10 cellular contexts compared by ENCODE assay signal in genomic region chr16:84547539-84548058, GRCh38. TPM values are rescaled to one million over a fixed set of nuclear protein-coding genes. Genes with fewer than 3 reads are reported as not detected.
DNase-seq lines count a peak whose midpoint lies in the region; ATAC-seq and TF ChIP-seq lines count a peak whose summit lies in the region.
"Had no signal": no experiment of that assay in that cellular context is flagged by ENCODE, and none has a peak within 500 bp of the region (broad histone marks: within the 10 kb centered on the region; RNA-seq: fewer than 3 reads in every experiment).

No MANE protein-coding gene starts in this region.

- no peaks in the 10 kb centered on the region for H3K9me3 ChIP-seq in NT2/D1 (ENCODE audit: insufficient read depth, low read length)

- peaks cover 11% of the 10 kb centered on the region for H3K9me3 Mint-ChIP-seq in glutamatergic neuron (ENCODE audit: unreplicated experiment)
- H3K9me3 Mint-ChIP-seq: naive B cell had no signal

- H3K27ac Mint-ChIP-seq in glutamatergic neuron (ENCODE audit: unreplicated experiment), result peak overlapping the region; percentile 97

- TF ChIP-seq CTCF in glutamatergic neuron (IDR thresholded peaks at IDR 0.05; ENCODE audit: partially characterized antibody, unreplicated experiment), result no peak

- H3K4me1 ChIP-seq in NT2/D1 (ENCODE audit: insufficient read depth, insufficient read length), result peaks cover 13% of the 10 kb centered on the region

- peaks cover 14% of the 10 kb centered on the region for H3K27me3 Mint-ChIP-seq in glutamatergic neuron (ENCODE audit: unreplicated experiment)

- H3K27me3 ChIP-seq in NT2/D1 (ENCODE audit: insufficient read depth, insufficient read length), result no peaks in the 10 kb centered on the region

- ATAC-seq in HG02571 (IDR thresholded peaks at IDR 0.05; ENCODE audit: unreplicated experiment), result no peak

- H3K4me3 ChIP-seq in NT2/D1 (ENCODE audit: insufficient read length, low read depth), result peak overlapping the region; percentile 24

- intact Hi-C loops in head of caudate nucleus (cut with DNase I), result no loop called here

- H3K9ac ChIP-seq in NT2/D1 (ENCODE audit: insufficient read length, low read depth), result peak overlapping the region; percentile 72

- no peaks in the 10 kb centered on the region for H3K36me3 Mint-ChIP-seq in glutamatergic neuron (ENCODE audit: unreplicated experiment)
- H3K36me3 Mint-ChIP-seq: naive B cell had no signal

- no peaks in the 10 kb centered on the region for H3K36me3 ChIP-seq in NT2/D1 (ENCODE audit: insufficient read depth, insufficient read length, low read length)

- DNase-seq in activated CD4-positive, alpha-beta T cell treated with anti-CD3 and anti-CD28 coated beads, Interleukin-2, amount 50 U/mL, for 48 hours, result peak; percentile 52 to 66
- no peak for DNase-seq in activated CD4-positive, alpha-beta T cell treated with anti-CD3 and anti-CD28 coated beads, Interleukin-2, amount 50 U/mL, for 1 hour
- DNase-seq in NT2/D1 (ENCODE audit: low read depth, low spot score) (no peak), glutamatergic neuron (peak; percentile 79), DMS53 (lab: John Stamatoyannopoulos, UW) (no peak), head of caudate nucleus (no peak)
- peak; percentile 39 to 40 for DNase-seq in stimulated activated CD8-positive, alpha-beta memory T cell treated with anti-CD3 and anti-CD28 coated beads, Interleukin-15, amount 100 ng/mL, for 48 hours (ENCODE audit: low read depth in 2 of 2)
- DNase-seq: naive B cell, NCI-H2227 treated with DMSO at 0.1 percent for 48 hours had no signal

- H3K4me1 Mint-ChIP-seq in glutamatergic neuron (ENCODE audit: low read depth, unreplicated experiment), result peaks cover 44% of the 10 kb centered on the region

- peak overlapping the region; percentile 27 for H3K4me3 Mint-ChIP-seq in glutamatergic neuron (ENCODE audit: unreplicated experiment)
- H3K4me3 Mint-ChIP-seq: naive B cell had no signal

RNA-seq across cellular contexts. Expression of gene MEAK7, which starts 43.1 kb away (rescaled TPM):
- total RNA-seq in glutamatergic neuron (ENCODE audit: unreplicated experiment), result 44.8 TPM

Comparison
In these comparisons a context has a peak if more than half of its experiments do, and no peak if none do; other contexts are left out.
1. DNase-seq: peak in activated CD4-positive, alpha-beta T cell treated with anti-CD3 and anti-CD28 coated beads, Interleukin-2, amount 50 U/mL, for 48 hours (2 of 2), glutamatergic neuron (single experiment) and stimulated activated CD8-positive, alpha-beta memory T cell treated with anti-CD3 and anti-CD28 coated beads, Interleukin-15, amount 100 ng/mL, for 48 hours (2 of 2); none in activated CD4-positive, alpha-beta T cell treated with anti-CD3 and anti-CD28 coated beads, Interleukin-2, amount 50 U/mL, for 1 hour (single experiment), NT2/D1 (single experiment), DMS53 (single experiment) and head of caudate nucleus (0 of 42).